11 cellular contexts compared by ENCODE assay signal in genomic region chr17:45895969-45896793, GRCh38. TPM values are rescaled to one million over a fixed set of nuclear protein-coding genes. Genes with fewer than 3 reads are reported as not detected.
A peak's percentile ranks its signal among the peaks of the same experiment; 100 is the strongest.
DNase-seq lines count a peak whose midpoint lies in the region; ATAC-seq and TF ChIP-seq lines count a peak whose summit lies in the region.
"Had no signal": no experiment of that assay in that cellular context is flagged by ENCODE, and none has a peak within 500 bp of the region (broad histone marks: within the 10 kb centered on the region; RNA-seq: fewer than 3 reads in every experiment).

No MANE protein-coding gene starts in this region.

- peaks cover 13% of the 10 kb centered on the region for H3K4me1 Mint-ChIP-seq in T-helper 17 cell
- H3K4me1 Mint-ChIP-seq in stimulated activated memory B cell treated with anti-CD40 and anti-IgM and Interleukin-4, amounts not matched to agents 10 μg/mL and 1 μg/mL and 100 μg/mL, for 72 hours = peaks cover 26% of the 10 kb centered on the region

- peak overlapping the region; percentile 30 for H3K4me3 ChIP-seq in iPS-11a (ENCODE audit: low read depth, low read length)

- H3K27me3 Mint-ChIP-seq in T-helper 17 cell = peaks cover 35% of the 10 kb centered on the region
- peaks cover 46% of the 10 kb centered on the region for H3K27me3 Mint-ChIP-seq in stimulated activated memory B cell treated with anti-CD40 and anti-IgM and Interleukin-4, amounts not matched to agents 10 μg/mL and 1 μg/mL and 100 μg/mL, for 72 hours

- no peaks in the 10 kb centered on the region for H3K36me3 Mint-ChIP-seq in T-helper 17 cell (ENCODE audit: low read depth)
- no peaks in the 10 kb centered on the region for H3K36me3 Mint-ChIP-seq in stimulated activated memory B cell treated with anti-CD40 and anti-IgM and Interleukin-4, amounts not matched to agents 10 μg/mL and 1 μg/mL and 100 μg/mL, for 72 hours
- H3K36me3 Mint-ChIP-seq: activated naive CD4-positive, alpha-beta T cell treated with anti-CD3 and anti-CD28 coated beads, Interleukin-2, amount 50 U/mL, for 72 hours had no signal

- no peak for ATAC-seq in T-helper 17 cell
- no peak for ATAC-seq in stimulated activated memory B cell treated with anti-CD40 and anti-IgM and Interleukin-4, amounts not matched to agents 10 μg/mL and 1 μg/mL and 100 μg/mL, for 72 hours

- DNase-seq in NCI-H82 (lab: John Stamatoyannopoulos, UW) = peak; percentile 35
- no peak for DNase-seq in NCI-H82 treated with DMSO at 0.1 percent for 48 hours (lab: John Stamatoyannopoulos, UW; ENCODE audit: unreplicated experiment)
- DNase-seq in T-helper 17 cell = no peak
- no peak for DNase-seq in NCI-H2029 treated with DMSO at 0.1 percent for 48 hours (lab: John Stamatoyannopoulos, UW)
- DNase-seq in SIG-M5 treated with dmso at 0.1 percent for 504 hours (lab: John Stamatoyannopoulos, UW; ENCODE audit: unreplicated experiment) = no peak
- no peak for DNase-seq in GM10266 (ENCODE audit: extremely low spot score)

- H3K4me3 Mint-ChIP-seq in T-helper 17 cell = peak overlapping the region; percentile 88
- peak overlapping the region; percentile 85 for H3K4me3 Mint-ChIP-seq in stimulated activated memory B cell treated with anti-CD40 and anti-IgM and Interleukin-4, amounts not matched to agents 10 μg/mL and 1 μg/mL and 100 μg/mL, for 72 hours

- no peaks in the 10 kb centered on the region for H3K9me3 Mint-ChIP-seq in stimulated activated memory B cell treated with anti-CD40 and anti-IgM and Interleukin-4, amounts not matched to agents 10 μg/mL and 1 μg/mL and 100 μg/mL, for 72 hours
- H3K9me3 Mint-ChIP-seq: activated naive CD4-positive, alpha-beta T cell treated with anti-CD3 and anti-CD28 coated beads, Interleukin-2, amount 50 U/mL, for 72 hours had no signal

- no peak overlapping the region for H3K27ac Mint-ChIP-seq in T-helper 17 cell
- H3K27ac Mint-ChIP-seq in stimulated activated memory B cell treated with anti-CD40 and anti-IgM and Interleukin-4, amounts not matched to agents 10 μg/mL and 1 μg/mL and 100 μg/mL, for 72 hours = no peak overlapping the region
- H3K27ac Mint-ChIP-seq: activated naive CD4-positive, alpha-beta T cell treated with anti-CD3 and anti-CD28 coated beads, Interleukin-2, amount 50 U/mL, for 72 hours had no signal

- no peak for TF ChIP-seq CTCF in GM10266 (IDR thresholded peaks at IDR 0.05; ENCODE audit: control insufficient read depth, insufficient read depth, low read depth, missing control alignments)

- no peaks in the 10 kb centered on the region for H3K9me3 ChIP-seq in T-helper 17 cell (ENCODE audit: control insufficient read depth, low read length, poor library complexity, severe bottlenecking)

RNA-seq across cellular contexts. Expression of gene MAPT, which starts 1.8 kb away (rescaled TPM):
- total RNA-seq in T-helper 17 cell = 1 to 10 TPM; 1.2 to 2.3 TPM

RNA-seq across cellular contexts. Expression of gene SPPL2C, which starts 51.5 kb away (rescaled TPM):
- not detected for total RNA-seq in T-helper 17 cell
- total RNA-seq: activated naive CD4-positive, alpha-beta T cell treated with anti-CD3 and anti-CD28 coated beads, Interleukin-2, amount 50 U/mL, for 72 hours; left lobe of liver; NCI-H460 had no signal
